8 cellular contexts compared by ENCODE assay signal in the genomic region with DNA sequence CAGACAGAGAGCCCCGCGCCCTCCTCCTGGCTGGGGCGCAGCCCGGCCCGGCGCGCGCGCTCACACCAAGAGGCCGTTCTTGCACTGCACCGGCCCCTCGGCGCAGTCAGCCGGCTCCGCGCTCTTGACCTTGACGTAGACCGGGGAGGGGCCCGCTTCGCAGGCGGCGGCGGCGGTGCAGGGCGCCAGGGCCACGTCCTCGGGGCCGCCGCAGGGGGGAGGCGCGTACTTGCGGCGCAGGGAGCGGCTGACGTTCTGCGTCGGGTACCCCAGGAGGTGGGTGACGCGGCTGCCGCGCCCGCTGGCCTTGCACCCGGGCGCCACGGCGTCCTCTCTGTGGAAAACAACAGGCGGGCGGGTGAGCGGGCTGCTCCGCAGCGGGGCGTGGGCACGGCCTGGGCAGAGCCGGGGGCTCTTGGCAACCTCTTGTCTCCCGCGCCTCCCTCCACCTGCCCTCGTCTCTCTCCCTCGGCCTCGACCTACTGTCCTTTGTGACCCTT. TPM values are rescaled to one million over a fixed set of nuclear protein-coding genes. Genes with fewer than 3 reads are reported as not detected.
DNase-seq lines count a peak whose midpoint lies in the region; ATAC-seq and TF ChIP-seq lines count a peak whose summit lies in the region.

No MANE protein-coding gene starts in this region.

- ATAC-seq in WTC11, result peak; percentile 83

- H3K27ac ChIP-seq in HEK293 (ENCODE audit: extremely low read depth, low read depth, low read length), result no peak overlapping the region; the same call in 1 of the 2 replicates
- no peak overlapping the region for H3K27ac ChIP-seq in iPS-20b (ENCODE audit: low read length)

- H3K36me3 ChIP-seq in HEK293 (ENCODE audit: control insufficient read depth in 2 of 2, insufficient read depth in 1 of 2, low read length in 2 of 2), result no peaks in the 10 kb centered on the region
- H3K36me3 ChIP-seq in iPS-20b (ENCODE audit: insufficient read depth, low read depth, low read length), result no peaks in the 10 kb centered on the region
- no peaks in the 10 kb centered on the region for H3K36me3 ChIP-seq in skeletal muscle satellite cell (ENCODE audit: insufficient read depth, low read length)

- in situ Hi-C loops in T47D (cut with HindIII; ENCODE audit: low pct_unique_long_range_greater_than_20kb, low sequenced_read_pairs), result no loop called here

- H3K4me2 ChIP-seq in skeletal muscle satellite cell (ENCODE audit: low read length), result peak overlapping the region; percentile 91

- peak overlapping the region; percentile 87 for H3K4me3 Mint-ChIP-seq in WTC11

- H3K4me1 ChIP-seq in HEK293 (ENCODE audit: control insufficient read depth, insufficient read depth, low read length), result 0 out of 2 replicates have a peak, but pooled peaks cover 4% of the 10 kb centered on the region
- H3K4me1 ChIP-seq in iPS-20b (ENCODE audit: insufficient read depth, low read length), result peaks cover 4% of the 10 kb centered on the region
- peaks cover 35% of the 10 kb centered on the region for H3K4me1 ChIP-seq in skeletal muscle satellite cell (ENCODE audit: control insufficient read depth, insufficient read depth, low read length)

- H3K27me3 ChIP-seq in iPS-20b (ENCODE audit: insufficient read depth, low read length), result peaks cover 49% of the 10 kb centered on the region
- no peaks in the 10 kb centered on the region for H3K27me3 ChIP-seq in skeletal muscle satellite cell (ENCODE audit: control insufficient read depth, insufficient read depth, low read length)

- no peak overlapping the region for H3K27ac Mint-ChIP-seq in WTC11

- H3K4me1 Mint-ChIP-seq in WTC11, result peaks cover 6% of the 10 kb centered on the region

- H3K9me3 Mint-ChIP-seq in WTC11, result no peaks in the 10 kb centered on the region

- POLR2A ChIA-PET in HEK293 (lab: Yijun Ruan, JAX), result interaction anchor here (1.3 kb wide), 1 partner anchor 27 kb away, joined by 5 read pairs; no protein-coding TSS in a partner anchor
- POLR2A ChIA-PET in WTC11 (lab: Charles Lee), result no interaction called here

- H3K9ac ChIP-seq in iPS-20b (ENCODE audit: low read depth, low read length) (peak overlapping the region; percentile 32; the same call in 1 of the 2 replicates), skeletal muscle satellite cell (ENCODE audit: low read depth, low read length) (peak overlapping the region; percentile 90)

- TF ChIP-seq CTCF in HEK293 (tag by site-specific recombination; IDR thresholded peaks at IDR 0.05) (no peak; the same call in 1 of the 2 replicates), WTC11 (IDR thresholded peaks at IDR 0.05) (no peak)

- DNase-seq in GM03348 (ENCODE audit: low spot score) (peak; percentile 94), NCI-H146 (lab: John Stamatoyannopoulos, UW) (peak; percentile 76), WTC11 (ENCODE audit: low spot score) (peak; percentile 68), T47D (ENCODE audit: low read depth in 1 of 2, low spot score in 1 of 2) (peak; percentile 79 to 87), GF-D8 (lab: John Stamatoyannopoulos, UW) (no peak)

- CTCF ChIA-PET in HEK293 (lab: Yijun Ruan, JAX), result interaction anchor here (0.7 to 1.6 kb wide), 3 partner anchors 19 to 56 kb away, joined by 3 to 5 read pairs (median 3); no protein-coding TSS in a partner anchor
- CTCF ChIA-PET in WTC11 (lab: Charles Lee), result interaction anchor here (0.9 to 3.2 kb wide), 8 partner anchors 18 to 152 kb away, joined by 3 to 17 read pairs (median 6); no protein-coding TSS in a partner anchor

- H3K4me3 ChIP-seq in HEK293 (ENCODE audit: low read depth, low read length), result peak overlapping the region; percentile 30
- H3K4me3 ChIP-seq in iPS-20b (ENCODE audit: low read length), result peak overlapping the region; percentile 67
- peak overlapping the region; percentile 82 for H3K4me3 ChIP-seq in skeletal muscle satellite cell (ENCODE audit: low read length)

- H3K9me3 ChIP-seq in HEK293 (ENCODE audit: control insufficient read depth, insufficient read depth, low read depth, low read length) (no peaks in the 10 kb centered on the region), iPS-20b (ENCODE audit: insufficient read depth, low read depth, low read length) (no peaks in the 10 kb centered on the region), skeletal muscle satellite cell (replicated peaks; ENCODE audit: low read length) (no peaks in the 10 kb centered on the region)

- no peaks in the 10 kb centered on the region for H3K36me3 Mint-ChIP-seq in WTC11

- H3K27me3 Mint-ChIP-seq in WTC11 (ENCODE audit: low read depth), result peaks cover 46% of the 10 kb centered on the region

TF ChIP-seq in HEK293, 187 proteins besides CTCF, POLR2A, EP300 and RAD21 (continues in another document):
- TF ChIP-seq, protein P1, sequence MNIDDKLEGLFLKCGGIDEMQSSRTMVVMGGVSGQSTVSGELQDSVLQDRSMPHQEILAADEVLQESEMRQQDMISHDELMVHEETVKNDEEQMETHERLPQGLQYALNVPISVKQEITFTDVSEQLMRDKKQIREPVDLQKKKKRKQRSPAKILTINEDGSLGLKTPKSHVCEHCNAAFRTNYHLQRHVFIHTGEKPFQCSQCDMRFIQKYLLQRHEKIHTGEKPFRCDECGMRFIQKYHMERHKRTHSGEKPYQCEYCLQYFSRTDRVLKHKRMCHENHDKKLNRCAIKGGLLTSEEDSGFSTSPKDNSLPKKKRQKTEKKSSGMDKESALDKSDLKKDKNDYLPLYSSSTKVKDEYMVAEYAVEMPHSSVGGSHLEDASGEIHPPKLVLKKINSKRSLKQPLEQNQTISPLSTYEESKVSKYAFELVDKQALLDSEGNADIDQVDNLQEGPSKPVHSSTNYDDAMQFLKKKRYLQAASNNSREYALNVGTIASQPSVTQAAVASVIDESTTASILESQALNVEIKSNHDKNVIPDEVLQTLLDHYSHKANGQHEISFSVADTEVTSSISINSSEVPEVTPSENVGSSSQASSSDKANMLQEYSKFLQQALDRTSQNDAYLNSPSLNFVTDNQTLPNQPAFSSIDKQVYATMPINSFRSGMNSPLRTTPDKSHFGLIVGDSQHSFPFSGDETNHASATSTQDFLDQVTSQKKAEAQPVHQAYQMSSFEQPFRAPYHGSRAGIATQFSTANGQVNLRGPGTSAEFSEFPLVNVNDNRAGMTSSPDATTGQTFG (tag by site-specific recombination; IDR thresholded peaks at IDR 0.05; ENCODE audit: borderline replicate concordance), result no peak
- TF ChIP-seq ZNF510 (tag by site-specific recombination; IDR thresholded peaks at IDR 0.05; ENCODE audit: insufficient replicate concordance) (no peak), ZNF266 (tag by site-specific recombination; IDR thresholded peaks at IDR 0.05; ENCODE audit: low read depth) (no peak)

TF ChIP-seq in WTC11, 78 proteins besides CTCF, POLR2A, EP300 and RAD21 (continues in another document):
- TF ChIP-seq FOXJ3 (CRISPR knock-in tag; IDR thresholded peaks at IDR 0.05; ENCODE audit: borderline replicate concordance) (no peak), TEAD1 (CRISPR knock-in tag; IDR thresholded peaks at IDR 0.05) (no peak), IRF2 (CRISPR knock-in tag; IDR thresholded peaks at IDR 0.05; ENCODE audit: borderline replicate concordance, low read depth) (no peak), ESRRA (CRISPR knock-in tag; IDR thresholded peaks at IDR 0.05; ENCODE audit: borderline replicate concordance) (0 out of 2 replicates have a peak, but pooled peaks have one; percentile 45), SMAD3 (CRISPR knock-in tag; IDR thresholded peaks at IDR 0.05; ENCODE audit: borderline replicate concordance) (no peak), EMX1 (CRISPR knock-in tag; IDR thresholded peaks at IDR 0.05) (no peak), KAT7 (CRISPR knock-in tag; IDR thresholded peaks at IDR 0.05; ENCODE audit: borderline replicate concordance) (no peak), PRRX2 (CRISPR knock-in tag; IDR thresholded peaks at IDR 0.05) (no peak), RELA (CRISPR knock-in tag; IDR thresholded peaks at IDR 0.05; ENCODE audit: borderline replicate concordance) (peak; percentile 33; the same call in 1 of the 2 replicates), TEAD4 (CRISPR knock-in tag; IDR thresholded peaks at IDR 0.05) (no peak), ZNF121 (CRISPR knock-in tag; IDR thresholded peaks at IDR 0.05) (no peak)
- TF ChIP-seq, protein P2, sequence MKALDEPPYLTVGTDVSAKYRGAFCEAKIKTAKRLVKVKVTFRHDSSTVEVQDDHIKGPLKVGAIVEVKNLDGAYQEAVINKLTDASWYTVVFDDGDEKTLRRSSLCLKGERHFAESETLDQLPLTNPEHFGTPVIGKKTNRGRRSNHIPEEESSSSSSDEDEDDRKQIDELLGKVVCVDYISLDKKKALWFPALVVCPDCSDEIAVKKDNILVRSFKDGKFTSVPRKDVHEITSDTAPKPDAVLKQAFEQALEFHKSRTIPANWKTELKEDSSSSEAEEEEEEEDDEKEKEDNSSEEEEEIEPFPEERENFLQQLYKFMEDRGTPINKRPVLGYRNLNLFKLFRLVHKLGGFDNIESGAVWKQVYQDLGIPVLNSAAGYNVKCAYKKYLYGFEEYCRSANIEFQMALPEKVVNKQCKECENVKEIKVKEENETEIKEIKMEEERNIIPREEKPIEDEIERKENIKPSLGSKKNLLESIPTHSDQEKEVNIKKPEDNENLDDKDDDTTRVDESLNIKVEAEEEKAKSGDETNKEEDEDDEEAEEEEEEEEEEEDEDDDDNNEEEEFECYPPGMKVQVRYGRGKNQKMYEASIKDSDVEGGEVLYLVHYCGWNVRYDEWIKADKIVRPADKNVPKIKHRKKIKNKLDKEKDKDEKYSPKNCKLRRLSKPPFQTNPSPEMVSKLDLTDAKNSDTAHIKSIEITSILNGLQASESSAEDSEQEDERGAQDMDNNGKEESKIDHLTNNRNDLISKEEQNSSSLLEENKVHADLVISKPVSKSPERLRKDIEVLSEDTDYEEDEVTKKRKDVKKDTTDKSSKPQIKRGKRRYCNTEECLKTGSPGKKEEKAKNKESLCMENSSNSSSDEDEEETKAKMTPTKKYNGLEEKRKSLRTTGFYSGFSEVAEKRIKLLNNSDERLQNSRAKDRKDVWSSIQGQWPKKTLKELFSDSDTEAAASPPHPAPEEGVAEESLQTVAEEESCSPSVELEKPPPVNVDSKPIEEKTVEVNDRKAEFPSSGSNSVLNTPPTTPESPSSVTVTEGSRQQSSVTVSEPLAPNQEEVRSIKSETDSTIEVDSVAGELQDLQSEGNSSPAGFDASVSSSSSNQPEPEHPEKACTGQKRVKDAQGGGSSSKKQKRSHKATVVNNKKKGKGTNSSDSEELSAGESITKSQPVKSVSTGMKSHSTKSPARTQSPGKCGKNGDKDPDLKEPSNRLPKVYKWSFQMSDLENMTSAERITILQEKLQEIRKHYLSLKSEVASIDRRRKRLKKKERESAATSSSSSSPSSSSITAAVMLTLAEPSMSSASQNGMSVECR (CRISPR knock-in tag; IDR thresholded peaks at IDR 0.05; ENCODE audit: borderline replicate concordance), result no peak

RNA-seq across cellular contexts. Expression of a gene that starts 7.7 kb away (rescaled TPM):
- total RNA-seq in WTC11 (2021), result not detected in 3 replicates
- not detected in 2 replicates for total RNA-seq in skeletal muscle satellite cell (2012; rRNA removed)

RNA-seq across cellular contexts. Expression of a gene that starts 28.1 kb away (rescaled TPM):
- 0.07 TPM in 1 of 3 replicates, not detected in the others for total RNA-seq in WTC11 (2021)
- total RNA-seq in skeletal muscle satellite cell (2012; rRNA removed), result under 0.01 TPM in 1 of 2 replicates, not detected in the other

RNA-seq across cellular contexts. Expression of a gene that starts 45.2 kb away (rescaled TPM):
- total RNA-seq in WTC11 (2021), result 0.27 to 0.48 TPM (median 0.48 TPM) in 3 replicates
- 0.22 and 0.51 TPM in 2 replicates for total RNA-seq in skeletal muscle satellite cell (2012; rRNA removed)

RNA-seq across cellular contexts. Expression of a gene that starts 52.6 kb away (rescaled TPM):
- total RNA-seq in WTC11 (2021), result not detected in 3 replicates
- not detected in 2 replicates for total RNA-seq in skeletal muscle satellite cell (2012; rRNA removed)

Comparison
In these comparisons a context has a peak if more than half of its experiments do, and no peak if none do; other contexts are left out.
1. H3K4me3 ChIP-seq: peak in every context shown above with its lines; median percentile 82 in skeletal muscle satellite cell; 67 in iPS-20b; 30 in HEK293.